In genomic region chr19:54138777-54139256, GRCh38 we compare ENCODE assay signal across 8 cellular contexts. TPM values are rescaled to one million over a fixed set of nuclear protein-coding genes. Genes with fewer than 3 reads are reported as not detected.
DNase-seq lines count a peak whose midpoint lies in the region; FAIRE-seq and TF ChIP-seq lines count a peak whose summit lies in the region.

No MANE protein-coding gene starts in this region.

- H3K9me3 Mint-ChIP-seq in Caco-2 (ENCODE audit: unreplicated experiment), result no peaks in the 10 kb centered on the region

- H3K4me3 Mint-ChIP-seq in Caco-2 (ENCODE audit: unreplicated experiment), result peak overlapping the region; percentile 88

- H3K36me3 Mint-ChIP-seq in Caco-2 (ENCODE audit: insufficient read depth, unreplicated experiment), result peaks cover 63% of the 10 kb centered on the region

- H3K9me3 ChIP-seq in Caco-2, result no peaks in the 10 kb centered on the region
- no peaks in the 10 kb centered on the region for H3K9me3 ChIP-seq in SK-N-MC (ENCODE audit: low read depth, low read length)
- no peaks in the 10 kb centered on the region for H3K9me3 ChIP-seq in endothelial cell of umbilical vein (replicated peaks; ENCODE audit: control insufficient read depth, insufficient read depth, low read length)
- no peaks in the 10 kb centered on the region for H3K9me3 ChIP-seq in parathyroid adenoma (ENCODE audit: control insufficient read depth, low read length)

- H3K27ac ChIP-seq in SK-N-MC (no peak overlapping the region), endothelial cell of umbilical vein (ENCODE audit: insufficient read depth, low read depth, low read length) (no peak overlapping the region), parathyroid adenoma (no peak overlapping the region)

- no peaks in the 10 kb centered on the region for H3K27me3 Mint-ChIP-seq in Caco-2 (ENCODE audit: insufficient read depth, unreplicated experiment)

- POLR2A ChIA-PET in Caco-2 (lab: Charles Lee) (no interaction called here), endothelial cell of umbilical vein (lab: Charles Lee) (interaction anchor here (0.5 to 0.7 kb wide), 2 partner anchors 9 to 50 kb away, joined by 4 to 5 read pairs; no protein-coding TSS in a partner anchor)

- no peak for TF ChIP-seq POLR2A in endothelial cell of umbilical vein (IDR thresholded peaks at IDR 0.05; ENCODE audit: low read depth, low read length)

- dilution Hi-C loops in endothelial cell of umbilical vein (cut with MboI; ENCODE audit: extremely low pct_ligation_motif_present, low sequenced_read_pairs), result no loop called here

- BruUV-seq in Caco-2 (replicated peaks; lab: Mats Ljungman, UMichigan) (no TSS peak), endothelial cell of umbilical vein (replicated peaks; lab: Mats Ljungman, UMichigan) (no TSS peak)

- no peak for DNase-seq in Caco-2
- DNase-seq in SK-N-MC (ENCODE audit: low read depth, low spot score), result no peak
- no peak for DNase-seq in endothelial cell of umbilical vein (ENCODE audit: low read depth, low spot score)
- DNase-seq in activated CD4-positive, CD25-positive, alpha-beta regulatory T cell (lab: John Stamatoyannopoulos, UW), result no peak
- DNase-seq in NCI-H187 treated with DMSO at 0.1 percent for 48 hours (lab: John Stamatoyannopoulos, UW), result no peak
- no peak for DNase-seq in kidney tubule cell (ENCODE audit: low spot score)
- no peak for DNase-seq in NCI-H146 (lab: John Stamatoyannopoulos, UW)

- peaks cover 2% of the 10 kb centered on the region; the same call in 1 of the 2 replicates for H3K36me3 ChIP-seq in Caco-2 (ENCODE audit: control insufficient read depth, insufficient read depth, low read length)
- H3K36me3 ChIP-seq in SK-N-MC (ENCODE audit: insufficient read depth, low read length), result peaks cover 41% of the 10 kb centered on the region
- H3K36me3 ChIP-seq in endothelial cell of umbilical vein (ENCODE audit: control insufficient read depth in 2 of 2, extremely low read depth in 1 of 2, insufficient read depth in 2 of 2, low read length in 2 of 2), result peaks cover 13% of the 10 kb centered on the region in 2 experiments
- H3K36me3 ChIP-seq in parathyroid adenoma (ENCODE audit: control insufficient read depth, insufficient read depth, low read length), result no peaks in the 10 kb centered on the region

- H3K4me2 ChIP-seq in endothelial cell of umbilical vein (ENCODE audit: insufficient read depth, low read length) (peak overlapping the region; percentile 81), parathyroid adenoma (ENCODE audit: low read length) (peak overlapping the region; percentile 78)

- H4K20me1 ChIP-seq in endothelial cell of umbilical vein (replicated peaks; ENCODE audit: control insufficient read depth, extremely low read depth, insufficient read depth, low read length), result no peaks in the 10 kb centered on the region

- H3K4me1 ChIP-seq in Caco-2 (peaks cover 9% of the 10 kb centered on the region), endothelial cell of umbilical vein (ENCODE audit: control insufficient read depth, extremely low read depth, insufficient read depth, low read length) (peaks cover 17% of the 10 kb centered on the region), parathyroid adenoma (peaks cover 7% of the 10 kb centered on the region)

- H3K79me2 ChIP-seq in endothelial cell of umbilical vein (ENCODE audit: control insufficient read depth, insufficient read depth, low read length) (peaks cover 49% of the 10 kb centered on the region), parathyroid adenoma (peaks cover 18% of the 10 kb centered on the region)

- H3K4me1 Mint-ChIP-seq in Caco-2 (ENCODE audit: low read depth, unreplicated experiment), result peaks cover 14% of the 10 kb centered on the region

- TF ChIP-seq CTCF in Caco-2 (IDR thresholded peaks at IDR 0.05; ENCODE audit: insufficient read depth in 1 of 2, low read depth in 1 of 2, low read length in 1 of 2, severe bottlenecking in 1 of 2, unreplicated experiment in 1 of 2) (no peak), endothelial cell of umbilical vein (IDR thresholded peaks at IDR 0.05; ENCODE audit: extremely low read depth in 1 of 2, insufficient read depth in 1 of 2, low read depth in 1 of 2, low read length in 2 of 2) (no peak), parathyroid adenoma (IDR thresholded peaks at IDR 0.05) (no peak)

- H2AFZ ChIP-seq in endothelial cell of umbilical vein (ENCODE audit: low read depth, low read length), result no peak overlapping the region
- H2AFZ ChIP-seq in parathyroid adenoma, result no peak overlapping the region

- peak overlapping the region; percentile 98 for H3K9ac ChIP-seq in SK-N-MC (ENCODE audit: insufficient read length)
- H3K9ac ChIP-seq in endothelial cell of umbilical vein (replicated peaks; ENCODE audit: extremely low read depth, insufficient read depth, low read length), result no peak overlapping the region
- no peak overlapping the region for H3K9ac ChIP-seq in parathyroid adenoma

- H3K9me1 ChIP-seq in endothelial cell of umbilical vein (replicated peaks; ENCODE audit: control insufficient read depth, extremely low read depth, insufficient read depth, low read length), result no peaks in the 10 kb centered on the region

- H3K4me3 ChIP-seq in Caco-2 (ENCODE audit: low read depth, low read length), result peak overlapping the region; percentile 96
- H3K4me3 ChIP-seq in SK-N-MC, result peak overlapping the region; percentile 89
- H3K4me3 ChIP-seq in endothelial cell of umbilical vein (replicated peaks in 1 of 3; ENCODE audit: insufficient read depth in 1 of 3, low read depth in 1 of 3, low read length in 3 of 3), result peak overlapping the region; percentile 55 to 98 (median 66)
- H3K4me3 ChIP-seq in parathyroid adenoma (ENCODE audit: low read depth, low read length), result peak overlapping the region; percentile 85

- CTCF ChIA-PET in Caco-2 (lab: Charles Lee), result no interaction called here
- CTCF ChIA-PET in endothelial cell of umbilical vein (lab: Charles Lee), result interaction anchor here (1.0 kb wide), 1 partner anchor 346 kb away, joined by 3 read pairs; no protein-coding TSS in a partner anchor

- FAIRE-seq in endothelial cell of umbilical vein (lab: Jason Lieb, UNC), result no peak

- H3K27me3 ChIP-seq in Caco-2 (replicated peaks; ENCODE audit: control insufficient read depth, insufficient read depth, low read length), result no peaks in the 10 kb centered on the region
- no peaks in the 10 kb centered on the region for H3K27me3 ChIP-seq in endothelial cell of umbilical vein (ENCODE audit: control insufficient read depth in 2 of 2, insufficient read depth in 2 of 2, low read length in 2 of 2)
- H3K27me3 ChIP-seq in parathyroid adenoma (ENCODE audit: control insufficient read depth, insufficient read depth, low read length), result no peaks in the 10 kb centered on the region

- peak overlapping the region; percentile 82 for H3K27ac Mint-ChIP-seq in Caco-2 (ENCODE audit: unreplicated experiment)

- intact Hi-C loops in Caco-2 (cut with micrococcal nuclease; ENCODE audit: unreplicated experiment) (loop anchor here (5.0 kb wide), 1 partner anchor 272 kb away; the partner anchor contains the start of gene MYADM), endothelial cell of umbilical vein (cut with micrococcal nuclease) (no loop called here)

RNA-seq across cellular contexts. Expression of gene CNOT3, which starts 1.3 kb away (rescaled TPM):
- total RNA-seq in Caco-2 (2022), result 77.7 and 82.1 TPM in 2 replicates
- 62.4 and 74.7 TPM in 2 replicates for total RNA-seq in endothelial cell of umbilical vein
- 16.4 and 20.4 TPM in 2 replicates for polyA plus RNA-seq in endothelial cell of umbilical vein
- polyA plus RNA-seq in endothelial cell of umbilical vein (2011; cell fraction: cytosol; rRNA removed), result 17.2 and 17.4 TPM in 2 replicates
- polyA plus RNA-seq in endothelial cell of umbilical vein (2011; cell fraction: nucleus; rRNA removed), result 30.2 and 31.2 TPM in 2 replicates
- polyA plus RNA-seq in endothelial cell of umbilical vein (2012), result 38.1 and 41.4 TPM in 2 replicates
- polyA minus RNA-seq in endothelial cell of umbilical vein, result 15.6 and 20.8 TPM in 2 replicates
- 20.5 TPM for polyA minus RNA-seq in endothelial cell of umbilical vein (2011; cell fraction: cytosol; rRNA and poly(A)+ RNA removed)
- 12.8 and 14.8 TPM in 2 replicates for polyA minus RNA-seq in endothelial cell of umbilical vein (2011; cell fraction: nucleus; rRNA and poly(A)+ RNA removed)

RNA-seq across cellular contexts. Expression of gene LENG1, which starts 20.7 kb away (rescaled TPM):
- total RNA-seq in Caco-2 (2022) (6.6 and 6.9 TPM in 2 replicates), endothelial cell of umbilical vein (5.0 and 6.9 TPM in 2 replicates)
- 2.1 and 3.0 TPM in 2 replicates for polyA plus RNA-seq in endothelial cell of umbilical vein
- polyA plus RNA-seq in endothelial cell of umbilical vein (2011; cell fraction: cytosol; rRNA removed), result 4.1 and 5.2 TPM in 2 replicates
- polyA plus RNA-seq in endothelial cell of umbilical vein (2011; cell fraction: nucleus; rRNA removed), result 2.3 and 3.6 TPM in 2 replicates
- polyA plus RNA-seq in endothelial cell of umbilical vein (2012), result 4.3 and 6.3 TPM in 2 replicates
- polyA minus RNA-seq in endothelial cell of umbilical vein, result 0.51 and 1.5 TPM in 2 replicates
- 1.4 TPM for polyA minus RNA-seq in endothelial cell of umbilical vein (2011; cell fraction: cytosol; rRNA and poly(A)+ RNA removed)
- 0.38 and 2.5 TPM in 2 replicates for polyA minus RNA-seq in endothelial cell of umbilical vein (2011; cell fraction: nucleus; rRNA and poly(A)+ RNA removed)

RNA-seq across cellular contexts. Expression of gene PRPF31, which starts 23.3 kb away (rescaled TPM):
- total RNA-seq in Caco-2 (2022) (95.0 and 99.0 TPM in 2 replicates), endothelial cell of umbilical vein (99.1 and 101 TPM in 2 replicates)
- 70.8 and 76.2 TPM in 2 replicates for polyA plus RNA-seq in endothelial cell of umbilical vein
- 73.3 and 76.7 TPM in 2 replicates for polyA plus RNA-seq in endothelial cell of umbilical vein (2011; cell fraction: cytosol; rRNA removed)
- polyA plus RNA-seq in endothelial cell of umbilical vein (2011; cell fraction: nucleus; rRNA removed), result 101 and 118 TPM in 2 replicates
- 101 and 126 TPM in 2 replicates for polyA plus RNA-seq in endothelial cell of umbilical vein (2012)
- 45.0 and 45.8 TPM in 2 replicates for polyA minus RNA-seq in endothelial cell of umbilical vein
- polyA minus RNA-seq in endothelial cell of umbilical vein (2011; cell fraction: cytosol; rRNA and poly(A)+ RNA removed), result 20.9 TPM
- 23.8 and 24.5 TPM in 2 replicates for polyA minus RNA-seq in endothelial cell of umbilical vein (2011; cell fraction: nucleus; rRNA and poly(A)+ RNA removed)

RNA-seq across cellular contexts. Expression of gene TFPT, which starts 23.4 kb away (rescaled TPM):
- 23.0 and 26.0 TPM in 2 replicates for total RNA-seq in Caco-2 (2022)
- 32.1 and 36.2 TPM in 2 replicates for total RNA-seq in endothelial cell of umbilical vein
- 28.3 and 29.3 TPM in 2 replicates for polyA plus RNA-seq in endothelial cell of umbilical vein
- 22.5 and 26.8 TPM in 2 replicates for polyA plus RNA-seq in endothelial cell of umbilical vein (2011; cell fraction: cytosol; rRNA removed)
- 10.5 and 11.7 TPM in 2 replicates for polyA plus RNA-seq in endothelial cell of umbilical vein (2011; cell fraction: nucleus; rRNA removed)
- polyA plus RNA-seq in endothelial cell of umbilical vein (2012), result 24.4 and 39.7 TPM in 2 replicates
- polyA minus RNA-seq in endothelial cell of umbilical vein, result 6.1 and 6.3 TPM in 2 replicates
- polyA minus RNA-seq in endothelial cell of umbilical vein (2011; cell fraction: cytosol; rRNA and poly(A)+ RNA removed), result 4.1 TPM
- 1.1 and 3.6 TPM in 2 replicates for polyA minus RNA-seq in endothelial cell of umbilical vein (2011; cell fraction: nucleus; rRNA and poly(A)+ RNA removed)

RNA-seq across cellular contexts. Expression of gene TMC4, which starts 34.1 kb away (rescaled TPM):
- 38.9 and 45.9 TPM in 2 replicates for total RNA-seq in Caco-2 (2022)
- 0.71 and 0.74 TPM in 2 replicates for total RNA-seq in endothelial cell of umbilical vein
- polyA plus RNA-seq in endothelial cell of umbilical vein, result 1.7 and 2.4 TPM in 2 replicates
- polyA plus RNA-seq in endothelial cell of umbilical vein (2011; cell fraction: cytosol; rRNA removed), result 1.0 and 1.1 TPM in 2 replicates
- polyA plus RNA-seq in endothelial cell of umbilical vein (2011; cell fraction: nucleus; rRNA removed), result 2.9 and 3.9 TPM in 2 replicates
- polyA plus RNA-seq in endothelial cell of umbilical vein (2012), result 1.5 and 1.6 TPM in 2 replicates
- 0.29 and 0.76 TPM in 2 replicates for polyA minus RNA-seq in endothelial cell of umbilical vein
- not detected for polyA minus RNA-seq in endothelial cell of umbilical vein (2011; cell fraction: cytosol; rRNA and poly(A)+ RNA removed)
- polyA minus RNA-seq in endothelial cell of umbilical vein (2011; cell fraction: nucleus; rRNA and poly(A)+ RNA removed), result 0.19 TPM in 1 of 2 replicates, not detected in the other
